Comparison of ENCODE assay signal across 8 cellular contexts in the genomic region with DNA sequence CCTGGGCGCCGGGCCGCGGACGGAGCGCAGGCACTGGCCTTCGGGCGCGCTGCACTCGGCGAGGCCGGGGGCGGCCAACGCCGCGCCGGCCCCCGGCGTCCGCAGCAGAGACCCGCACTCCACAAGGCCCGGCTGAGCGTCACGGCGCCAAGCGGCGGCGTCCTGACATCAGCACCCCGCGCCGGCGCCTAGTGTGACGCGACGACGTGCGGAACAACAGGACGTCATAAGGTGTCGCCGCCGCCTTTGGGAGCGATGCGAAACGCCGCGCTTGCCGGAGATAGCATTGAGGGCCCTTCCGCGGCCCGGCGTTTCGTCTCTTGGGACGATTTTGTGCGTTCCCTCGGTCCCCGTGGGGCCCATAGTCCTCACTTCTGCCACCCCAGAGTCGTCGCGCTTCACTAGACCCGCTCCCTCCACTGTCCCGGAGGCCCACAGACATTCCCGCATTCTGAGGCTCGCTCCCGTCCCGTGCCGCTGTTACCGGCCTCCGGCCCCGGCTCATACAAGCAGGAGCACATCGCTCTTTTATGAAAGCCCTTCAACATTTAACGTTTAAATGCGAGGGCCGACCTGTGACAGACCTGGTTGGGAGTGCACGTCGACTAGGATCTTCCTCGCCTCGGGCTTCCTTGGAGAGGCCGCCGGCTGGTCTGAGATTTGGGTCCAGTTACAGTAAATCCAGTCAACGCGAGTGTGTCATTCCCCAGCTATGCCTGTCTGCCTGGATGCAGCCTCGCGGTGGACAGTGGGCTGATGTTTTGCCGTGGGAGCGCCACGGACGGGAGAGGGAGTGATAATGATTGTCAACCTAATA. TPM values are rescaled to one million over a fixed set of nuclear protein-coding genes. Genes with fewer than 3 reads are reported as not detected.
DNase-seq lines count a peak whose midpoint lies in the region; ATAC-seq and TF ChIP-seq lines count a peak whose summit lies in the region.

Gene SSU72 (minus strand): TSS at position 143 of the 817 bp plus-strand sequence. CDS start 306 bp downstream, outside the sequence.

- TF ChIP-seq CTCF in fibroblast of mammary gland (conservative IDR thresholded peaks at IDR 0.05; ENCODE audit: control insufficient read depth, insufficient read depth, low read depth, low read length), result no peak

- peaks cover 23 to 27% of the 10 kb centered on the region in 2 donors for H3K4me1 Mint-ChIP-seq in natural killer cell treated with Interleukin-12 subunit alpha and Interleukin-12 subunit beta and Interleukin-15 and Interleukin-18, amount 100 ng/mL, for 72 hours (ENCODE audit: low read depth in 2 of 2)

- peak within 1 kb of the TSS; percentile 93 for H3K4me3 ChIP-seq in fibroblast of mammary gland (ENCODE audit: control insufficient read depth, low read depth, low read length)

- no peaks in the 10 kb centered on the region for H3K27me3 Mint-ChIP-seq in natural killer cell treated with Interleukin-12 subunit alpha and Interleukin-12 subunit beta and Interleukin-15 and Interleukin-18, amount 100 ng/mL, for 72 hours

- H3K9me3 Mint-ChIP-seq in natural killer cell treated with Interleukin-12 subunit alpha and Interleukin-12 subunit beta and Interleukin-15 and Interleukin-18, amount 100 ng/mL, for 72 hours, result no peaks in the 10 kb centered on the region

- peak; percentile 73 for DNase-seq in DMS79 (lab: John Stamatoyannopoulos, UW)
- peak; percentile 69 for DNase-seq in KG1 (lab: John Stamatoyannopoulos, UW)
- peak; percentile 93 for DNase-seq in RKO (ENCODE audit: low spot score)
- DNase-seq in activated T-helper 1 cell treated with anti-CD3 and anti-CD28 coated beads, Interleukin-2, amount 50 U/mL, for 16 hours (ENCODE audit: low read depth in 1 of 2, low spot score in 1 of 2), result peak; percentile 88
- peak; percentile 89 for DNase-seq in fibroblast of mammary gland (ENCODE audit: low read depth)
- peak; percentile 93 for DNase-seq in natural killer cell treated with Interleukin-12 subunit alpha and Interleukin-12 subunit beta and Interleukin-15 and Interleukin-18, amount 100 ng/mL, for 72 hours (ENCODE audit: low spot score)
- DNase-seq in stimulated activated naive CD4-positive, alpha-beta T cell treated with Interleukin-2 at 50 U/mL for 16 hours (lab: John Stamatoyannopoulos, UW), result peak; percentile 91

- peak; percentile 69 for ATAC-seq in GM21737 (IDR thresholded peaks at IDR 0.05; ENCODE audit: unreplicated experiment)
- peak; percentile 95 for ATAC-seq in natural killer cell treated with Interleukin-12 subunit alpha and Interleukin-12 subunit beta and Interleukin-15 and Interleukin-18, amount 100 ng/mL, for 72 hours

- H3K4me3 Mint-ChIP-seq in natural killer cell treated with Interleukin-12 subunit alpha and Interleukin-12 subunit beta and Interleukin-15 and Interleukin-18, amount 100 ng/mL, for 72 hours, result peak within 1 kb of the TSS; percentile 99

- H3K36me3 Mint-ChIP-seq in natural killer cell treated with Interleukin-12 subunit alpha and Interleukin-12 subunit beta and Interleukin-15 and Interleukin-18, amount 100 ng/mL, for 72 hours, result peaks cover 9% of the 10 kb centered on the region

- H3K27ac Mint-ChIP-seq in natural killer cell treated with Interleukin-12 subunit alpha and Interleukin-12 subunit beta and Interleukin-15 and Interleukin-18, amount 100 ng/mL, for 72 hours, result peak within 1 kb of the TSS; percentile 97

RNA-seq across cellular contexts. Expression of gene SSU72, which starts in this region (rescaled TPM):
- 100 to 1,000 TPM in 1 of 2 donors, 10 to 100 TPM in 1; 97.6 to 146 TPM for total RNA-seq in natural killer cell treated with Interleukin-12 subunit alpha and Interleukin-12 subunit beta and Interleukin-15 and Interleukin-18, amount 100 ng/mL, for 72 hours

Comparison
In these comparisons a context has a peak if more than half of its experiments do, and no peak if none do; other contexts are left out.
1. Peak in every context shown above with its lines: DNase-seq, ATAC-seq and H3K4me3 ChIP-seq.